ENCODE assay signal across 9 cellular contexts in genomic region chr1:27382950-27383627, GRCh38. TPM values are rescaled to one million over a fixed set of nuclear protein-coding genes. Genes with fewer than 3 reads are reported as not detected.
DNase-seq lines count a peak whose midpoint lies in the region; ATAC-seq, FAIRE-seq and TF ChIP-seq lines count a peak whose summit lies in the region.
"Had no signal": no experiment of that assay in that cellular context is flagged by ENCODE, and none has a peak within 500 bp of the region (broad histone marks: within the 10 kb centered on the region; RNA-seq: fewer than 3 reads in every experiment).

Gene CD164L2, minus strand, starts transcription at chr1:27383333. Its CDS starts 94 bp downstream, at chr1:27383239.

- WGBS in H9 (ENCODE audit: extremely low coverage, insufficient read length, low lambda C conversion rate) = no CpG with 5 or more reads among the region's 43 CpGs
- WGBS in pancreas, 2 donors = 10 to 12% methylated on average over 37 to 43 of the region's 43 CpGs

- no peaks in the 10 kb centered on the region for H4K20me1 ChIP-seq in H9 (ENCODE audit: control insufficient read depth, insufficient read depth, insufficient read length)

- ATAC-seq in T-helper 17 cell (peak; percentile 88), pancreas (peak; percentile 94 to 99 (median 97)), GM21526 (IDR thresholded peaks at IDR 0.05; ENCODE audit: low FRiP score, unreplicated experiment) (no peak), HG03460 (IDR thresholded peaks at IDR 0.05; ENCODE audit: unreplicated experiment) (no peak), omental fat pad (ENCODE audit: low FRiP score) (no peak), GM21390 (IDR thresholded peaks at IDR 0.05; ENCODE audit: unreplicated experiment) (no peak)

- H4K91ac ChIP-seq in H9 (ENCODE audit: insufficient read length, low read depth, low read length) = no peak within 1 kb of the TSS

- no peak within 1 kb of the TSS for H3K4ac ChIP-seq in H9 (ENCODE audit: low read depth, low read length)

- peaks cover 6% of the 10 kb centered on the region for H3K23me2 ChIP-seq in H9 (ENCODE audit: insufficient read length, low read depth, low read length, poor library complexity, severe bottlenecking)

- no peak within 1 kb of the TSS for H3K23ac ChIP-seq in H9 (ENCODE audit: insufficient read length, low read depth, low read length)

- H3T11ph ChIP-seq in H9 (ENCODE audit: low read length) = no peak within 1 kb of the TSS

- no peak for FAIRE-seq in pancreas (lab: Jason Lieb, UNC)

- peak within 1 kb of the TSS; percentile 55 to 77 for H3K4me3 Mint-ChIP-seq in H9
- no peak within 1 kb of the TSS for H3K4me3 Mint-ChIP-seq in T-helper 17 cell

- H3K27ac ChIP-seq in H9 (ENCODE audit: insufficient read length, low read depth, low read length) (no peak within 1 kb of the TSS), pancreas (no peak within 1 kb of the TSS)

- no peak within 1 kb of the TSS for H4K8ac ChIP-seq in H9 (replicated peaks; ENCODE audit: insufficient read length, low read depth, low read length)

- H3K79me1 ChIP-seq in H9 (ENCODE audit: insufficient read depth, low read depth, low read length, poor library complexity, severe bottlenecking) = no peaks in the 10 kb centered on the region

- no peaks in the 10 kb centered on the region; a peak in 1 of 5 replicates for H3K9me3 Mint-ChIP-seq in H9

- TF ChIP-seq CTCF in H9 (conservative IDR thresholded peaks at IDR 0.05) (no peak), pancreas (IDR thresholded peaks at IDR 0.05) (no peak), omental fat pad (IDR thresholded peaks at IDR 0.05) (no peak)

- no peak within 1 kb of the TSS; the same call in 1 of the 2 replicates for H3K14ac ChIP-seq in H9 (ENCODE audit: insufficient read depth, low read length)

- peak within 1 kb of the TSS; percentile 40 for H3K18ac ChIP-seq in H9 (ENCODE audit: insufficient read length, low read depth, low read length)

- intact Hi-C loops in pancreas (cut with DNase I) = loop anchor here in 1 of 3 donors (10.0 kb wide), 1 partner anchor 48 kb away; no protein-coding TSS in a partner anchor

- peak within 1 kb of the TSS; percentile 57 for H3K4me2 ChIP-seq in H9 (ENCODE audit: insufficient read depth, insufficient read length, low read length)

- H3K27me3 ChIP-seq in H9 (ENCODE audit: insufficient read depth, low read length) (no peaks in the 10 kb centered on the region), pancreas (no peaks in the 10 kb centered on the region)

- peaks cover 25% of the 10 kb centered on the region for H3K27me3 Mint-ChIP-seq in H9 (ENCODE audit: low read depth)
- peaks cover 6% of the 10 kb centered on the region for H3K27me3 Mint-ChIP-seq in T-helper 17 cell

- DNase-seq in H9 = peak; percentile 90
- DNase-seq in T-helper 17 cell = peak; percentile 44 to 55 (median 51)
- peak; percentile 24 for DNase-seq in effector CD8-positive, alpha-beta T cell (lab: John Stamatoyannopoulos, UW)
- DNase-seq in pancreas = peak; percentile 72 to 96 (median 88)
- no peak for DNase-seq in omental fat pad (ENCODE audit: low spot score)

- H4K5ac ChIP-seq in H9 (ENCODE audit: insufficient read length, low read depth, low read length) = no peak within 1 kb of the TSS

- H3K4me3 ChIP-seq in pancreas = peak within 1 kb of the TSS in 2 of 4 donors; percentile 34 to 50

- H3K36me3 Mint-ChIP-seq in H9 (ENCODE audit: insufficient read depth in 1 of 3, low read depth in 3 of 3) (no peaks in the 10 kb centered on the region; a peak in 1 of 7 replicates), T-helper 17 cell (ENCODE audit: low read depth) (no peaks in the 10 kb centered on the region)

- H3K4me1 Mint-ChIP-seq in H9 (peaks cover 5 to 12% of the 10 kb centered on the region in 2 experiments), T-helper 17 cell (peaks cover 6% of the 10 kb centered on the region)

- H3K79me2 ChIP-seq in H9 (ENCODE audit: insufficient read depth, low read length) = no peaks in the 10 kb centered on the region

- no peaks in the 10 kb centered on the region for H3K36me3 ChIP-seq in pancreas

- peak within 1 kb of the TSS; percentile 4 for H3K9ac ChIP-seq in H9 (ENCODE audit: extremely low read depth, insufficient read length, low read length)

- H2BK20ac ChIP-seq in H9 (ENCODE audit: low read depth, low read length, poor library complexity, severe bottlenecking) = no peak within 1 kb of the TSS

- H2BK120ac ChIP-seq in H9 (ENCODE audit: low read depth, low read length, poor library complexity, severe bottlenecking) = no peak within 1 kb of the TSS

- H3K4me1 ChIP-seq in H9 (ENCODE audit: insufficient read depth, low read length) (no peaks in the 10 kb centered on the region), pancreas (no peaks in the 10 kb centered on the region)

- no peak within 1 kb of the TSS for H3K56ac ChIP-seq in H9 (ENCODE audit: insufficient read length, low read depth, low read length)

- H3K27ac Mint-ChIP-seq in H9 = no peak within 1 kb of the TSS; a peak in 2 of 7 replicates
- H3K27ac Mint-ChIP-seq in T-helper 17 cell = no peak within 1 kb of the TSS

- no peaks in the 10 kb centered on the region for H3K9me3 ChIP-seq in H9 (ENCODE audit: control insufficient read depth, low read depth, low read length)
- H3K9me3 ChIP-seq in T-helper 17 cell (ENCODE audit: control insufficient read depth, low read length, poor library complexity, severe bottlenecking) = no peaks in the 10 kb centered on the region
- H3K9me3 ChIP-seq in pancreas = no peaks in the 10 kb centered on the region

- H2AFZ ChIP-seq in H9 (ENCODE audit: low read length) = no peak within 1 kb of the TSS

- H2BK12ac ChIP-seq in H9 (ENCODE audit: insufficient read length, low read depth, low read length) = no peak within 1 kb of the TSS

- no peak within 1 kb of the TSS for H2AK5ac ChIP-seq in H9 (ENCODE audit: insufficient read length, low read length)

- no peak within 1 kb of the TSS for H2BK5ac ChIP-seq in H9 (ENCODE audit: insufficient read length, low read length)

- H2BK15ac ChIP-seq in H9 (ENCODE audit: low read depth, low read length) = no peak within 1 kb of the TSS

RNA-seq across cellular contexts. Expression of gene CD164L2, which starts in this region (rescaled TPM):
- total RNA-seq in H9 (2021) = 1.2 and 1.5 TPM in 2 replicates
- not detected for total RNA-seq in T-helper 17 cell
- under 1 TPM in 4 of 6 donors, not detected in 2; 0.19 to 0.66 (median 0.44) TPM for total RNA-seq in pancreas
- under 1 TPM; 0.54 to 0.76 TPM for polyA plus RNA-seq in pancreas
- total RNA-seq in omental fat pad = not detected
- total RNA-seq: fibroblast of villous mesenchyme had no signal

Comparison
In these comparisons a context has a peak if more than half of its experiments do, and no peak if none do; other contexts are left out.
1. Peak in DNase-seq and ATAC-seq in T-helper 17 cell; RNA of the gene not detected or under 1 TPM.
2. Peak in DNase-seq and ATAC-seq in pancreas; RNA of the gene not detected or under 1 TPM.